In genomic region chr3:13420051-13420816, GRCh38 we compare ENCODE assay signal across 8 cellular contexts. TPM values are rescaled to one million over a fixed set of nuclear protein-coding genes. Genes with fewer than 3 reads are reported as not detected.
DNase-seq lines count a peak whose midpoint lies in the region; ATAC-seq and TF ChIP-seq lines count a peak whose summit lies in the region.

Gene NUP210 (minus strand): TSS chr3:13420322. CDS start chr3:13420226, 96 bp downstream.

- intact Hi-C loops in left ventricle myocardium inferior (cut with micrococcal nuclease), result no loop called here

- H3K27me3 ChIP-seq in left ventricle myocardium inferior (ENCODE audit: low read depth) (peaks cover 49% of the 10 kb centered on the region), skeletal muscle tissue (ENCODE audit: control insufficient read depth in 3 of 3, insufficient read depth in 3 of 3, low read length in 3 of 3) (peaks cover 0 to 8% (median 0%) of the 10 kb centered on the region in 3 donors)

- H3K27ac ChIP-seq in left ventricle myocardium inferior (replicated peaks) (peak within 1 kb of the TSS; percentile 23), skeletal muscle tissue (ENCODE audit: low read depth, low read length) (peak within 1 kb of the TSS; percentile 44)

- ATAC-seq in GM18907 (IDR thresholded peaks at IDR 0.05; ENCODE audit: unreplicated experiment) (peak; percentile 62), HG03103 (IDR thresholded peaks at IDR 0.05; ENCODE audit: low read depth, unreplicated experiment) (peak; percentile 54)

- peak within 1 kb of the TSS; percentile 68 for H3K4me3 ChIP-seq in left ventricle myocardium inferior
- H3K4me3 ChIP-seq in skeletal muscle tissue (ENCODE audit: low read length in 3 of 3), result peak within 1 kb of the TSS; percentile 55 to 77 (median 70)

- no peak for TF ChIP-seq CTCF in left ventricle myocardium inferior (IDR thresholded peaks at IDR 0.05; ENCODE audit: borderline replicate concordance)

- peak within 1 kb of the TSS; percentile 72 to 85 (median 76) for H3K9ac ChIP-seq in skeletal muscle tissue (ENCODE audit: low read depth in 1 of 3, low read length in 3 of 3)

- DNase-seq in AML-193 (lab: John Stamatoyannopoulos, UW) (peak; percentile 57 to 66), NCI-H748 treated with DMSO at 0.1 percent for 48 hours (lab: John Stamatoyannopoulos, UW) (peak; percentile 14), activated T-helper 1 cell treated with Interleukin-2 at 50 U/mL for 16 hours (ENCODE audit: low read depth) (peak; percentile 34), left ventricle myocardium inferior (peak; percentile 22), EL (no peak)

- no peaks in the 10 kb centered on the region for H3K9me3 ChIP-seq in left ventricle myocardium inferior (replicated peaks)
- no peaks in the 10 kb centered on the region for H3K9me3 ChIP-seq in skeletal muscle tissue (ENCODE audit: control insufficient read depth in 3 of 3, low read length in 3 of 3)

- H3K4me1 ChIP-seq in left ventricle myocardium inferior (peaks cover 8% of the 10 kb centered on the region), skeletal muscle tissue (ENCODE audit: control insufficient read depth in 3 of 3, insufficient read depth in 3 of 3, low read length in 3 of 3) (peaks cover 10 to 19% (median 15%) of the 10 kb centered on the region in 3 donors)

- H3K36me3 ChIP-seq in left ventricle myocardium inferior, result no peaks in the 10 kb centered on the region
- no peaks in the 10 kb centered on the region for H3K36me3 ChIP-seq in skeletal muscle tissue (ENCODE audit: control insufficient read depth in 3 of 3, insufficient read depth in 3 of 3, low read length in 3 of 3)

RNA-seq across cellular contexts. Expression of gene NUP210, which starts in this region (rescaled TPM):
- total RNA-seq in left ventricle myocardium inferior (2.8 TPM), skeletal muscle tissue (3.7 TPM)
